ENCODE assay signal across 8 cellular contexts in genomic region chr17:66304304-66305174, GRCh38. TPM values are rescaled to one million over a fixed set of nuclear protein-coding genes. Genes with fewer than 3 reads are reported as not detected.
DNase-seq lines count a peak whose midpoint lies in the region; ATAC-seq, FAIRE-seq and TF ChIP-seq lines count a peak whose summit lies in the region.

No MANE protein-coding gene starts in this region.

- H3K79me2 ChIP-seq in mammary epithelial cell (ENCODE audit: insufficient read depth, low read length) = peaks cover 37% of the 10 kb centered on the region

- peak; percentile 38 for DNase-seq in activated T-cell treated with anti-CD3 and anti-CD28 coated beads, Interleukin-2, amount 50 U/mL, for 1 hour
- DNase-seq in activated T-cell treated with anti-CD3 and anti-CD28 coated beads for 4 hours (no peak), SJCRH30 (peak; percentile 46 to 68), mammary epithelial cell (peak; percentile 33), mesenchymal stem cell (peak; percentile 61), urothelium cell line (ENCODE audit: low spot score) (peak; percentile 57)
- DNase-seq in effector CD8-positive, alpha-beta T cell (lab: John Stamatoyannopoulos, UW) = no peak

- peaks cover 10% of the 10 kb centered on the region for H3K79me1 ChIP-seq in mesenchymal stem cell (replicated peaks; ENCODE audit: low read length, poor library complexity, severe bottlenecking)

- H3K9ac ChIP-seq in mammary epithelial cell (ENCODE audit: insufficient read depth, low read length) = no peak overlapping the region
- H3K9ac ChIP-seq in mesenchymal stem cell (ENCODE audit: low read length) = peak overlapping the region; percentile 73

- no TSS peak for BruUV-seq in mammary epithelial cell (replicated peaks; lab: Mats Ljungman, UMichigan)

- CTCF ChIA-PET in mammary epithelial cell (lab: Charles Lee; ENCODE audit: low non-redundant PET) = interaction anchor here (0.6 kb wide), 1 partner anchor 19 kb away, joined by 4 read pairs; no protein-coding TSS in a partner anchor

- peak overlapping the region; percentile 66 for H3K4me2 ChIP-seq in mammary epithelial cell (ENCODE audit: insufficient read depth, low read depth, low read length)
- peak overlapping the region; percentile 94 for H3K4me2 ChIP-seq in mesenchymal stem cell (ENCODE audit: low read length, poor library complexity, severe bottlenecking)

- H2BK12ac ChIP-seq in mesenchymal stem cell (ENCODE audit: low read length in 2 of 2) = peak overlapping the region; percentile 77 to 83

- peak overlapping the region; percentile 62 to 94 for H3K18ac ChIP-seq in mesenchymal stem cell (ENCODE audit: low read depth in 1 of 2, low read length in 2 of 2)

- WGBS in mammary epithelial cell (ENCODE audit: low coverage, missing lambda C conversion rate) = 86% methylated on average over 14 of the region's 14 CpGs
- WGBS in mesenchymal stem cell = 42% methylated on average over 12 of the region's 14 CpGs

- H3K27me3 ChIP-seq in SJCRH30 = no peaks in the 10 kb centered on the region
- H3K27me3 ChIP-seq in mammary epithelial cell (ENCODE audit: insufficient read depth, low read length) = no peaks in the 10 kb centered on the region
- H3K27me3 ChIP-seq in mesenchymal stem cell (ENCODE audit: control insufficient read depth in 1 of 2, insufficient read depth in 1 of 2, low read length in 2 of 2) = no peaks in the 10 kb centered on the region

- H3K14ac ChIP-seq in mesenchymal stem cell (ENCODE audit: low read length in 2 of 2) = peak overlapping the region; percentile 70 to 74

- peak overlapping the region; percentile 42 for H2AK5ac ChIP-seq in mesenchymal stem cell (ENCODE audit: low read length, severe bottlenecking)

- H4K8ac ChIP-seq in mesenchymal stem cell (ENCODE audit: low read length) = peak overlapping the region; percentile 87

- in situ Hi-C loops in mammary epithelial cell (cut with MboI; ENCODE audit: low sequenced_read_pairs in 2 of 2) = no loop called here

- no peaks in the 10 kb centered on the region; the same call in 1 of the 2 replicates for H3K4me1 ChIP-seq in SJCRH30
- peaks cover 15% of the 10 kb centered on the region for H3K4me1 ChIP-seq in mammary epithelial cell (ENCODE audit: insufficient read depth, low read length)
- H3K4me1 ChIP-seq in mesenchymal stem cell (ENCODE audit: control insufficient read depth, insufficient read depth, low read depth, low read length) = peaks cover 6% of the 10 kb centered on the region

- H3K36me3 ChIP-seq in SJCRH30 (peaks cover 19% of the 10 kb centered on the region), mammary epithelial cell (ENCODE audit: insufficient read depth, low read length) (no peaks in the 10 kb centered on the region), mesenchymal stem cell (ENCODE audit: control insufficient read depth in 1 of 2, insufficient read depth in 2 of 2, low read depth in 1 of 2, low read length in 2 of 2) (peaks cover 0 to 25% of the 10 kb centered on the region in 2 experiments)

- no peak for ATAC-seq in HG02981 (IDR thresholded peaks at IDR 0.05; ENCODE audit: unreplicated experiment)

- H3K23ac ChIP-seq in mesenchymal stem cell (ENCODE audit: low read length in 2 of 2) = peak overlapping the region in 1 of 2 experiments; percentile 89

- no peak for TF ChIP-seq CTCF in mammary epithelial cell (conservative IDR thresholded peaks at IDR 0.05 in 1 of 2, IDR thresholded peaks at IDR 0.05 in 1 of 2; ENCODE audit: extremely low read depth in 1 of 2, insufficient read depth in 1 of 2, low read depth in 1 of 2, low read length in 2 of 2)

- no peaks in the 10 kb centered on the region for H3K9me3 ChIP-seq in SJCRH30 (replicated peaks)
- no peaks in the 10 kb centered on the region for H3K9me3 ChIP-seq in mammary epithelial cell (replicated peaks; ENCODE audit: insufficient read depth, low read length)
- no peaks in the 10 kb centered on the region for H3K9me3 ChIP-seq in mesenchymal stem cell (ENCODE audit: control insufficient read depth, low read length)

- H2BK5ac ChIP-seq in mesenchymal stem cell (ENCODE audit: low read depth, low read length, poor library complexity, severe bottlenecking) = peak overlapping the region; percentile 54

- intact Hi-C loops in mammary epithelial cell (cut with micrococcal nuclease) = loop anchor here (1.0 to 2.0 kb wide), 5 partner anchors 49 to 263 kb away; no protein-coding TSS in a partner anchor

- peak overlapping the region in 1 of 2 experiments; percentile 94 for H3K4ac ChIP-seq in mesenchymal stem cell (ENCODE audit: low read depth in 1 of 2, low read length in 2 of 2)

- H2BK15ac ChIP-seq in mesenchymal stem cell (ENCODE audit: low read depth, poor library complexity, severe bottlenecking) = peak overlapping the region; percentile 90

- H4K91ac ChIP-seq in mesenchymal stem cell (ENCODE audit: low read length) = peak overlapping the region; percentile 80

- peak overlapping the region; percentile 50; the same call in 1 of the 2 replicates for H3K27ac ChIP-seq in SJCRH30
- H3K27ac ChIP-seq in mammary epithelial cell (ENCODE audit: insufficient read depth, low read depth, low read length) = no peak overlapping the region
- peak overlapping the region; percentile 27 for H3K27ac ChIP-seq in mesenchymal stem cell (ENCODE audit: low read length, poor library complexity, severe bottlenecking)

- peak overlapping the region; percentile 61 for H2BK120ac ChIP-seq in mesenchymal stem cell (ENCODE audit: low read depth, low read length)

- no peaks in the 10 kb centered on the region for H4K20me1 ChIP-seq in mammary epithelial cell (ENCODE audit: insufficient read depth, low read length)

- H3K4me3 ChIP-seq in SJCRH30 (peak overlapping the region; percentile 76), mammary epithelial cell (replicated peaks in 1 of 3; ENCODE audit: insufficient read depth in 1 of 3, low read depth in 2 of 3, low read length in 3 of 3) (peak overlapping the region in 2 of 3 experiments; percentile 2 to 15), mesenchymal stem cell (ENCODE audit: insufficient read depth in 1 of 2, low read depth in 1 of 2, low read length in 2 of 2) (peak overlapping the region; percentile 46 to 87)

- H2AFZ ChIP-seq in mammary epithelial cell (ENCODE audit: low read depth, low read length) = peak overlapping the region; percentile 29
- H2AFZ ChIP-seq in mesenchymal stem cell (ENCODE audit: low read depth, low read length) = no peak overlapping the region

- dilution Hi-C loops in mammary epithelial cell (cut with HindIII; ENCODE audit: low sequenced_read_pairs) = loop anchor here (5.0 kb wide), 1 partner anchor 88 kb away; no protein-coding TSS in a partner anchor

- FAIRE-seq in urothelium cell line (lab: Jason Lieb, UNC) = peak; percentile 35

RNA-seq across cellular contexts. Expression of gene PRKCA, which starts 2.1 kb away (rescaled TPM):
- total RNA-seq in SJCRH30 (2014; rRNA removed; shearing (Covaris generic)) = 24.7 and 25.6 TPM in 2 replicates
- total RNA-seq in mammary epithelial cell = 10 to 100 TPM in 1 of 2 donors, 1 to 10 TPM in 1; 6.0 to 15.5 TPM
- 2.6 TPM for polyA plus RNA-seq in mammary epithelial cell
- polyA minus RNA-seq in mammary epithelial cell = 2.4 TPM
- 21.2 TPM for polyA plus RNA-seq in mesenchymal stem cell (2013, experiment 1 of 2)
- polyA plus RNA-seq in mesenchymal stem cell (2013, experiment 2 of 2) = 20.4 TPM

Comparison
In these comparisons a context has a peak if more than half of its experiments do, and no peak if none do; other contexts are left out.
1. DNase-seq: peak in activated T-cell treated with anti-CD3 and anti-CD28 coated beads, Interleukin-2, amount 50 U/mL, for 1 hour (single experiment), SJCRH30 (2 of 2), mammary epithelial cell (single experiment), mesenchymal stem cell (single experiment) and urothelium cell line (single experiment); none in activated T-cell treated with anti-CD3 and anti-CD28 coated beads for 4 hours (single experiment) and effector CD8-positive, alpha-beta T cell (single experiment).
2. H3K4me3 ChIP-seq: peak in every context shown above with its lines; median percentile 76 in SJCRH30; 66 in mesenchymal stem cell; 8 in mammary epithelial cell.